Comparison of ENCODE assay signal across 2 cellular contexts in genomic region chr14:76719664-76720063, GRCh38.
TF ChIP-seq lines count a peak whose summit lies in the region.

No MANE protein-coding gene starts in this region.

TF ChIP-seq in SK-N-SH, 30 proteins besides CTCF, POLR2A, EP300 and RAD21:
- TF ChIP-seq SIN3A (IDR thresholded peaks at IDR 0.05; ENCODE audit: borderline replicate concordance, low read depth, low read length): no peak
- TF ChIP-seq NFIC (IDR thresholded peaks at IDR 0.05; ENCODE audit: borderline replicate concordance): no peak
- TF ChIP-seq TEAD4 (IDR thresholded peaks at IDR 0.05; ENCODE audit: borderline replicate concordance, insufficient read depth): no peak
- no peak for TF ChIP-seq POLR2AphosphoS5 (IDR thresholded peaks at IDR 0.05; ENCODE audit: low read depth, low read length)
- no peak for TF ChIP-seq USF1 (IDR thresholded peaks at IDR 0.05; ENCODE audit: borderline replicate concordance, low read depth)
- TF ChIP-seq GABPA (IDR thresholded peaks at IDR 0.05; ENCODE audit: low read depth): no peak
- no peak for TF ChIP-seq MEF2A (IDR thresholded peaks at IDR 0.05; ENCODE audit: borderline replicate concordance, low read depth)
- TF ChIP-seq ELF1 (IDR thresholded peaks at IDR 0.05): no peak
TF ChIP-seq in SK-N-SH: peak in this region for 0.

TF ChIP-seq in SK-N-SH treated with all-trans-retinoic acid at 6 μM for 48 hours, 23 proteins besides CTCF, POLR2A, EP300 and RAD21:
- TF ChIP-seq BACH2 (CRISPR knock-in tag; IDR thresholded peaks at IDR 0.05; ENCODE audit: borderline replicate concordance): no peak
- TF ChIP-seq CSRNP3 (CRISPR knock-in tag; IDR thresholded peaks at IDR 0.05): no peak
- TF ChIP-seq ISL1 (CRISPR knock-in tag; IDR thresholded peaks at IDR 0.05): no peak
- TF ChIP-seq TCF4 (CRISPR knock-in tag; IDR thresholded peaks at IDR 0.05; ENCODE audit: borderline replicate concordance): no peak
- no peak for TF ChIP-seq ESRRG (CRISPR knock-in tag; IDR thresholded peaks at IDR 0.05)
- no peak for TF ChIP-seq RARB (CRISPR knock-in tag; IDR thresholded peaks at IDR 0.05)
- TF ChIP-seq ZFP3 (CRISPR knock-in tag; IDR thresholded peaks at IDR 0.05): no peak
- no peak for TF ChIP-seq ZNF8 (CRISPR knock-in tag; IDR thresholded peaks at IDR 0.05)
- TF ChIP-seq ZNF565 (CRISPR knock-in tag; conservative IDR thresholded peaks at IDR 0.05; ENCODE audit: low read depth): no peak
TF ChIP-seq in SK-N-SH treated with all-trans-retinoic acid at 6 μM for 48 hours: peak in this region for 0.
